In genomic region chr1:155026154-155026553, GRCh38 we compare ENCODE assay signal across 18 cellular contexts. TPM values are rescaled to one million over a fixed set of nuclear protein-coding genes. Genes with fewer than 3 reads are reported as not detected.
DNase-seq lines count a peak whose midpoint lies in the region; ATAC-seq, FAIRE-seq and TF ChIP-seq lines count a peak whose summit lies in the region.
"Had no signal": no experiment of that assay in that cellular context is flagged by ENCODE, and none has a peak within 500 bp of the region (broad histone marks: within the 10 kb centered on the region; RNA-seq: fewer than 3 reads in every experiment).

No MANE protein-coding gene starts in this region.

- H3K36me3 ChIP-seq in H1 (ENCODE audit: control insufficient read depth in 2 of 4, insufficient read depth in 4 of 4, low read length in 3 of 4) (no peaks in the 10 kb centered on the region), trophoblast cell (ENCODE audit: control insufficient read depth in 1 of 2, insufficient read depth in 2 of 2, low read length in 2 of 2) (no peaks in the 10 kb centered on the region)

- H3K27me3 ChIP-seq in H1 (replicated peaks in 1 of 4; ENCODE audit: control insufficient read depth in 3 of 4, extremely low read depth in 1 of 4, insufficient read depth in 3 of 4, low read length in 3 of 4) (peaks cover 0 to 3% (median 0%) of the 10 kb centered on the region in 4 experiments; a peak in 1 of 7 replicates), trophoblast cell (ENCODE audit: insufficient read depth, low read length) (no peaks in the 10 kb centered on the region)

- no peak overlapping the region for H4K5ac ChIP-seq in H1 (ENCODE audit: insufficient read length, low read depth, low read length)

- H4K8ac ChIP-seq in H1 (ENCODE audit: extremely low read depth, insufficient read depth, low read length), result no peak overlapping the region
- H4K8ac ChIP-seq in trophoblast cell (ENCODE audit: low read depth, low read length), result no peak overlapping the region

- H3K4ac ChIP-seq in H1 (replicated peaks; ENCODE audit: insufficient read length, low read depth, low read length) (no peak overlapping the region), trophoblast cell (ENCODE audit: low read depth, low read length) (peak overlapping the region; percentile 60)

- H2BK5ac ChIP-seq in H1 (ENCODE audit: low read depth, low read length) (no peak overlapping the region), trophoblast cell (ENCODE audit: low read depth, low read length, poor library complexity) (peak overlapping the region; percentile 1)

- no peak overlapping the region for H3K56ac ChIP-seq in H1 (replicated peaks; ENCODE audit: insufficient read length, low read depth, low read length)

- POLR2A ChIA-PET in H1 (lab: Charles Lee; ENCODE audit: partially characterized antibody), result no interaction called here

- H3K4me2 ChIP-seq in H1 (ENCODE audit: insufficient read depth in 1 of 2, low read depth in 2 of 2, low read length in 2 of 2), result no peak overlapping the region
- H3K4me2 ChIP-seq in trophoblast cell (ENCODE audit: low read length), result no peak overlapping the region

- no peak overlapping the region for H3K4me3 ChIP-seq in H1 (ENCODE audit: extremely low read depth in 1 of 4, insufficient read depth in 2 of 4, low read depth in 3 of 4, low read length in 4 of 4)
- H3K4me3 ChIP-seq in trophoblast cell (ENCODE audit: low read depth, low read length), result no peak overlapping the region
- H3K4me3 ChIP-seq: GM12878 had no signal

- H3K9me3 ChIP-seq in H1 (ENCODE audit: insufficient read depth in 2 of 2, low read depth in 1 of 2, low read length in 1 of 2) (no peaks in the 10 kb centered on the region), trophoblast cell (ENCODE audit: insufficient read depth, low read depth, low read length) (no peaks in the 10 kb centered on the region)

- H3K23me2 ChIP-seq in H1 (ENCODE audit: low read depth, low read length), result no peaks in the 10 kb centered on the region

- H3K14ac ChIP-seq in H1 (ENCODE audit: insufficient read length) (no peak overlapping the region), trophoblast cell (ENCODE audit: low read length) (peak overlapping the region; percentile 78)

- no peak overlapping the region for H2BK20ac ChIP-seq in H1 (ENCODE audit: low read length)

- H2BK120ac ChIP-seq in H1 (replicated peaks; ENCODE audit: low read depth, low read length) (no peak overlapping the region), trophoblast cell (ENCODE audit: insufficient read depth, low read length, poor library complexity) (peak overlapping the region; percentile 43)

- H3K27ac ChIP-seq in H1 (ENCODE audit: low read depth, low read length) (no peak overlapping the region), trophoblast cell (ENCODE audit: low read depth, low read length) (no peak overlapping the region)

- H2BK15ac ChIP-seq in H1 (ENCODE audit: low read length), result peak overlapping the region; percentile 50; the same call in 1 of the 2 replicates

- H3K4me1 ChIP-seq in H1 (replicated peaks in 1 of 4; ENCODE audit: control insufficient read depth in 3 of 4, insufficient read depth in 4 of 4, low read length in 3 of 4) (peaks cover 0 to 5% (median 0%) of the 10 kb centered on the region in 4 experiments; a peak in 2 of 7 replicates), trophoblast cell (ENCODE audit: control insufficient read depth in 1 of 2, insufficient read depth in 2 of 2, low read length in 2 of 2) (peaks cover 11 to 19% of the 10 kb centered on the region in 2 experiments)

- no peaks in the 10 kb centered on the region for H3K79me2 ChIP-seq in H1 (ENCODE audit: control insufficient read depth in 1 of 2, insufficient read depth in 2 of 2, low read length in 2 of 2)
- H3K79me2 ChIP-seq in trophoblast cell (ENCODE audit: control insufficient read depth, insufficient read depth, low read length, poor library complexity), result no peaks in the 10 kb centered on the region

- no peaks in the 10 kb centered on the region for H3K79me1 ChIP-seq in H1 (ENCODE audit: low read depth, low read length)
- H3K79me1 ChIP-seq in trophoblast cell (ENCODE audit: low read length), result peaks cover 4% of the 10 kb centered on the region

- WGBS in H1 (ENCODE audit: extremely low coverage in 1 of 2, insufficient coverage in 1 of 2, insufficient read length in 1 of 2, insufficient replicate concordance in 2 of 2, low coverage in 1 of 2, low lambda C conversion rate in 2 of 2, missing lambda C conversion rate in 1 of 2), 2 experiments, result 72% methylated on average over 9 of the region's 9 CpGs; no CpG with 5 or more reads in 1 of the 2 experiments
- no CpG with 5 or more reads among the region's 9 CpGs for whole genome bisulfite sequencing in trophoblast cell (ENCODE audit: extremely low coverage, insufficient coverage, insufficient read length)

- no peak for TF ChIP-seq CTCF in H1 (IDR thresholded peaks at IDR 0.05; ENCODE audit: control extremely low read depth in 1 of 3, insufficient read depth in 1 of 3, low read depth in 1 of 3, low read length in 3 of 3)

- H2BK12ac ChIP-seq in H1 (ENCODE audit: low read depth, low read length) (no peak overlapping the region), trophoblast cell (ENCODE audit: low read length) (peak overlapping the region; percentile 91)

- no peak overlapping the region for H4K91ac ChIP-seq in H1 (replicated peaks; ENCODE audit: insufficient read length, low read length)
- peak overlapping the region; percentile 68 for H4K91ac ChIP-seq in trophoblast cell (ENCODE audit: low read depth, low read length)

- DNase-seq in M059J (ENCODE audit: low read depth) (peak; percentile 39), H1 (ENCODE audit: low read depth in 1 of 2, low spot score in 2 of 2) (no peak), trophoblast cell (peak in 1 of 2 donors; percentile 24)
- DNase-seq: CD4-positive, alpha-beta memory T cell; DMS79; GOT3; Kasumi-1; NCI-H187 treated with DMSO at 0.1 percent for 48 hours; NCI-H526 treated with DMSO at 0.1 percent for 48 hours; SIG-M5 had no signal

- FAIRE-seq in H1 (lab: Jason Lieb, UNC), result no peak
- FAIRE-seq: G401.6, GM12878, GM18507 had no signal

- H3K18ac ChIP-seq in H1 (ENCODE audit: extremely low read depth, low read length), result no peak overlapping the region
- peak overlapping the region; percentile 66 for H3K18ac ChIP-seq in trophoblast cell (ENCODE audit: low read length)

- CTCF ChIA-PET in H1 (lab: Charles Lee; ENCODE audit: partially characterized antibody), result interaction anchor here (1.0 to 2.5 kb wide), 7 partner anchors 9 to 36 kb away, joined by 3 to 11 read pairs (median 5); partner anchors contain the start of gene ADAM15

- H2AK5ac ChIP-seq in H1 (ENCODE audit: low read depth, low read length), result no peak overlapping the region
- peak overlapping the region; percentile 88 for H2AK5ac ChIP-seq in trophoblast cell (ENCODE audit: low read length)

- H3K9ac ChIP-seq in H1 (replicated peaks in 1 of 4; ENCODE audit: extremely low read depth in 1 of 4, low read depth in 3 of 4, low read length in 3 of 4) (no peak overlapping the region), trophoblast cell (ENCODE audit: low read length) (no peak overlapping the region)

- no peak for TF ChIP-seq POLR2A in H1 (IDR thresholded peaks at IDR 0.05; ENCODE audit: control extremely low read depth in 1 of 2, low read depth in 2 of 2, low read length in 2 of 2)

- ATAC-seq in HG02885 (IDR thresholded peaks at IDR 0.05; ENCODE audit: poor library complexity, unreplicated experiment), result no peak
- ATAC-seq in GM18868 (IDR thresholded peaks at IDR 0.05; ENCODE audit: unreplicated experiment), result no peak
- ATAC-seq: GM12878 had no signal

- no peak overlapping the region for H3K23ac ChIP-seq in H1 (ENCODE audit: insufficient read length)
- H3K23ac ChIP-seq in trophoblast cell (ENCODE audit: low read length), result no peak overlapping the region

- TF ChIP-seq RAD21 in H1 (IDR thresholded peaks at IDR 0.05 in 1 of 2, conservative IDR thresholded peaks at IDR 0.05 in 1 of 2; ENCODE audit: low read depth in 2 of 2, low read length in 2 of 2), result no peak

- no peaks in the 10 kb centered on the region for H4K20me1 ChIP-seq in H1 (replicated peaks in 1 of 2; ENCODE audit: control insufficient read depth in 1 of 2, insufficient read depth in 2 of 2, low read length in 2 of 2)

- H4K12ac ChIP-seq in trophoblast cell (ENCODE audit: low read depth, low read length), result no peak overlapping the region

- H2AFZ ChIP-seq in H1 (ENCODE audit: low read length) (no peak overlapping the region), trophoblast cell (ENCODE audit: insufficient read depth, low read length, poor library complexity) (no peak overlapping the region)

- no peak for TF ChIP-seq EP300 in H1 (IDR thresholded peaks at IDR 0.05; ENCODE audit: borderline replicate concordance in 1 of 2, low read depth in 2 of 2, low read length in 2 of 2)

RNA-seq across cellular contexts. Expression of gene DCST2, which starts 7.4 kb away (rescaled TPM):
- total RNA-seq in M059J (2014; rRNA removed; shearing (Covaris generic)), result not detected in 2 replicates
- 0.43 TPM in 1 of 2 replicates, not detected in the other for total RNA-seq in H1 (2021; fragmentation: NEBNext Ultra II Directional; extraction: Animal tissue kit (Norgen Biotek cat#: 25700))
- 1.7 and 2.1 TPM in 2 replicates for polyA plus RNA-seq in H1 (2011; rRNA removed)
- polyA plus RNA-seq in H1 (2011; cell fraction: cytosol; rRNA removed), result 1.9 TPM
- polyA plus RNA-seq in H1 (2011; cell fraction: nucleus; rRNA removed), result 10.2 TPM
- 0.26 to 1.0 TPM (median 0.74 TPM) in 4 replicates for polyA plus RNA-seq in H1 (2012, experiment 1 of 2)
- polyA plus RNA-seq in H1 (2012, experiment 2 of 2), result 0.13 TPM
- polyA plus RNA-seq in H1 (2013, experiment 1 of 2), result 0.53 TPM
- 0.26 TPM for polyA plus RNA-seq in H1 (2013, experiment 2 of 2)
- polyA minus RNA-seq in H1 (2011; rRNA and poly(A)+ RNA removed), result 0.07 and 1.6 TPM in 2 replicates
- not detected for polyA minus RNA-seq in H1 (2011; cell fraction: cytosol; rRNA and poly(A)+ RNA removed)
- polyA minus RNA-seq in H1 (2011; cell fraction: nucleus; rRNA and poly(A)+ RNA removed), result 0.30 TPM
- polyA plus RNA-seq in trophoblast cell (2013), result 0.55 and 0.56 TPM in 2 replicates
- polyA plus RNA-seq: CD4-positive, alpha-beta memory T cell had no signal

RNA-seq across cellular contexts. Expression of gene DCST1, which starts 7.5 kb away (rescaled TPM):
- not detected in 2 replicates for total RNA-seq in M059J (2014; rRNA removed; shearing (Covaris generic))
- total RNA-seq in H1 (2021; fragmentation: NEBNext Ultra II Directional; extraction: Animal tissue kit (Norgen Biotek cat#: 25700)), result not detected in 2 replicates
- 0.03 TPM in 1 of 2 replicates, not detected in the other for polyA plus RNA-seq in H1 (2011; rRNA removed)
- not detected for polyA plus RNA-seq in H1 (2011; cell fraction: cytosol; rRNA removed)
- polyA plus RNA-seq in H1 (2011; cell fraction: nucleus; rRNA removed), result 0.24 TPM
- polyA plus RNA-seq in H1 (2012, experiment 1 of 2), result 0.08 TPM in 1 of 4 replicates, not detected in the others
- not detected for polyA plus RNA-seq in H1 (2012, experiment 2 of 2)
- polyA plus RNA-seq in H1 (2013, experiment 1 of 2), result 0.06 TPM
- not detected for polyA plus RNA-seq in H1 (2013, experiment 2 of 2)
- polyA minus RNA-seq in H1 (2011; rRNA and poly(A)+ RNA removed), result not detected in 2 replicates
- polyA minus RNA-seq in H1 (2011; cell fraction: cytosol; rRNA and poly(A)+ RNA removed), result not detected
- polyA minus RNA-seq in H1 (2011; cell fraction: nucleus; rRNA and poly(A)+ RNA removed), result not detected
- 0.22 and 0.26 TPM in 2 replicates for polyA plus RNA-seq in trophoblast cell (2013)
- total RNA-seq: GM12878; HFFc6; T-helper 1 cell treated with Interleukin-12 subunit alpha and Interleukin-12 subunit beta and Interleukin-4 antibody, amounts not matched to agents 30 ng/mL and 1 ng/mL, for 36 hours had no signal
- polyA plus RNA-seq: BJ; CD4-positive, alpha-beta memory T cell; GM12878 had no signal

RNA-seq across cellular contexts. Expression of gene ZBTB7B, which starts 23.6 kb away (rescaled TPM):
- total RNA-seq in M059J (2014; rRNA removed; shearing (Covaris generic)), result 20.7 and 37.5 TPM in 2 replicates
- 22.1 and 24.5 TPM in 2 replicates for total RNA-seq in H1 (2021; fragmentation: NEBNext Ultra II Directional; extraction: Animal tissue kit (Norgen Biotek cat#: 25700))
- 36.9 and 38.3 TPM in 2 replicates for polyA plus RNA-seq in H1 (2011; rRNA removed)
- polyA plus RNA-seq in H1 (2011; cell fraction: cytosol; rRNA removed), result 28.7 TPM
- polyA plus RNA-seq in H1 (2011; cell fraction: nucleus; rRNA removed), result 38.2 TPM
- 11.5 to 24.0 TPM (median 20.2 TPM) in 4 replicates for polyA plus RNA-seq in H1 (2012, experiment 1 of 2)
- 15.2 TPM for polyA plus RNA-seq in H1 (2012, experiment 2 of 2)
- 8.9 TPM for polyA plus RNA-seq in H1 (2013, experiment 1 of 2)
- 9.4 TPM for polyA plus RNA-seq in H1 (2013, experiment 2 of 2)
- 16.1 and 19.4 TPM in 2 replicates for polyA minus RNA-seq in H1 (2011; rRNA and poly(A)+ RNA removed)
- 22.2 TPM for polyA minus RNA-seq in H1 (2011; cell fraction: cytosol; rRNA and poly(A)+ RNA removed)
- 19.9 TPM for polyA minus RNA-seq in H1 (2011; cell fraction: nucleus; rRNA and poly(A)+ RNA removed)
- 39.8 and 42.9 TPM in 2 replicates for polyA plus RNA-seq in trophoblast cell (2013)

RNA-seq across cellular contexts. Expression of gene ADAM15, which starts 25.0 kb away (rescaled TPM):
- total RNA-seq in M059J (2014; rRNA removed; shearing (Covaris generic)), result 74.5 and 90.0 TPM in 2 replicates
- 32.2 and 32.9 TPM in 2 replicates for total RNA-seq in H1 (2021; fragmentation: NEBNext Ultra II Directional; extraction: Animal tissue kit (Norgen Biotek cat#: 25700))
- 37.6 and 51.2 TPM in 2 replicates for polyA plus RNA-seq in H1 (2011; rRNA removed)
- 30.7 TPM for polyA plus RNA-seq in H1 (2011; cell fraction: cytosol; rRNA removed)
- polyA plus RNA-seq in H1 (2011; cell fraction: nucleus; rRNA removed), result 105 TPM
- polyA plus RNA-seq in H1 (2012, experiment 1 of 2), result 19.9 to 42.2 TPM (median 37.8 TPM) in 4 replicates
- 40.9 TPM for polyA plus RNA-seq in H1 (2012, experiment 2 of 2)
- 29.2 TPM for polyA plus RNA-seq in H1 (2013, experiment 1 of 2)
- 29.2 TPM for polyA plus RNA-seq in H1 (2013, experiment 2 of 2)
- polyA minus RNA-seq in H1 (2011; rRNA and poly(A)+ RNA removed), result 40.1 and 41.1 TPM in 2 replicates
- 45.4 TPM for polyA minus RNA-seq in H1 (2011; cell fraction: cytosol; rRNA and poly(A)+ RNA removed)
- 30.4 TPM for polyA minus RNA-seq in H1 (2011; cell fraction: nucleus; rRNA and poly(A)+ RNA removed)
- 16.6 and 17.0 TPM in 2 replicates for polyA plus RNA-seq in trophoblast cell (2013)

RNA-seq across cellular contexts. Expression of gene LENEP, which starts 32.8 kb away (rescaled TPM):
- total RNA-seq in M059J (2014; rRNA removed; shearing (Covaris generic)), result not detected in 2 replicates
- total RNA-seq in H1 (2021; fragmentation: NEBNext Ultra II Directional; extraction: Animal tissue kit (Norgen Biotek cat#: 25700)), result 1.2 and 1.3 TPM in 2 replicates
- polyA plus RNA-seq in H1 (2011; rRNA removed), result 1.1 TPM in 1 of 2 replicates, not detected in the other
- 0.23 TPM for polyA plus RNA-seq in H1 (2011; cell fraction: cytosol; rRNA removed)
- 1.5 TPM for polyA plus RNA-seq in H1 (2011; cell fraction: nucleus; rRNA removed)
- 0.32 TPM in 1 of 4 replicates, not detected in the others for polyA plus RNA-seq in H1 (2012, experiment 1 of 2)
- not detected for polyA plus RNA-seq in H1 (2012, experiment 2 of 2)
- 0.61 TPM for polyA plus RNA-seq in H1 (2013, experiment 1 of 2)
- polyA plus RNA-seq in H1 (2013, experiment 2 of 2), result not detected
- 6.1 and 8.4 TPM in 2 replicates for polyA minus RNA-seq in H1 (2011; rRNA and poly(A)+ RNA removed)
- polyA minus RNA-seq in H1 (2011; cell fraction: cytosol; rRNA and poly(A)+ RNA removed), result not detected
- polyA minus RNA-seq in H1 (2011; cell fraction: nucleus; rRNA and poly(A)+ RNA removed), result 15.3 TPM
- polyA plus RNA-seq in trophoblast cell (2013), result not detected in 2 replicates
- polyA plus RNA-seq: BJ; CD4-positive, alpha-beta memory T cell; GM12878 had no signal
